1 cellular context compared by ENCODE assay signal in genomic region chr15:74234598-74234875, GRCh38.
TF ChIP-seq lines count a peak whose summit lies in the region.

No MANE protein-coding gene starts in this region.

TF ChIP-seq in SK-N-SH treated with all-trans-retinoic acid at 6 μM for 48 hours, 23 proteins besides CTCF, POLR2A, EP300 and RAD21 (continued from another document):
- TF ChIP-seq TSHZ2 (CRISPR knock-in tag; IDR thresholded peaks at IDR 0.05) (no peak; the same call in 1 of the 2 replicates), TCF4 (CRISPR knock-in tag; IDR thresholded peaks at IDR 0.05; ENCODE audit: borderline replicate concordance) (no peak)
- TF ChIP-seq, protein P1, sequence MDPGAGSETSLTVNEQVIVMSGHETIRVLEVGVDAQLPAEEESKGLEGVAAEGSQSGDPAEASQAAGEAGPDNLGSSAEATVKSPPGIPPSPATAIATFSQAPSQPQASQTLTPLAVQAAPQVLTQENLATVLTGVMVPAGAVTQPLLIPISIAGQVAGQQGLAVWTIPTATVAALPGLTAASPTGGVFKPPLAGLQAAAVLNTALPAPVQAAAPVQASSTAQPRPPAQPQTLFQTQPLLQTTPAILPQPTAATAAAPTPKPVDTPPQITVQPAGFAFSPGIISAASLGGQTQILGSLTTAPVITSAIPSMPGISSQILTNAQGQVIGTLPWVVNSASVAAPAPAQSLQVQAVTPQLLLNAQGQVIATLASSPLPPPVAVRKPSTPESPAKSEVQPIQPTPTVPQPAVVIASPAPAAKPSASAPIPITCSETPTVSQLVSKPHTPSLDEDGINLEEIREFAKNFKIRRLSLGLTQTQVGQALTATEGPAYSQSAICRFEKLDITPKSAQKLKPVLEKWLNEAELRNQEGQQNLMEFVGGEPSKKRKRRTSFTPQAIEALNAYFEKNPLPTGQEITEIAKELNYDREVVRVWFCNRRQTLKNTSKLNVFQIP (CRISPR knock-in tag; IDR thresholded peaks at IDR 0.05; ENCODE audit: borderline replicate concordance, low read depth) = no peak
